Comparison of ENCODE assay signal across 8 cellular contexts in genomic region chr6:32940656-32941411, GRCh38. TPM values are rescaled to one million over a fixed set of nuclear protein-coding genes. Genes with fewer than 3 reads are reported as not detected.
DNase-seq lines count a peak whose midpoint lies in the region; ATAC-seq lines count a peak whose summit lies in the region.

Gene HLA-DMB (minus strand): TSS chr6:32941028. CDS start chr6:32940807, 221 bp downstream.

- ATAC-seq in GM21786 (IDR thresholded peaks at IDR 0.05; ENCODE audit: unreplicated experiment): peak; percentile 57

- H3K4me1 ChIP-seq in Karpas-422 (ENCODE audit: low read length) (peaks cover 68% of the 10 kb centered on the region), skeletal muscle tissue (ENCODE audit: control insufficient read depth in 3 of 3, insufficient read depth in 3 of 3, low read length in 3 of 3) (peaks cover 0 to 11% (median 8%) of the 10 kb centered on the region in 3 donors)

- DNase-seq in NCI-H748 (lab: John Stamatoyannopoulos, UW; ENCODE audit: unreplicated experiment) (peak; percentile 24), NCI-H748 treated with DMSO at 0.1 percent for 48 hours (lab: John Stamatoyannopoulos, UW) (no peak), Karpas-422 (peak; percentile 94), T-helper 2 cell (peak in 3 of 5 experiments; percentile 32 to 90 (median 64)), caudate nucleus (lab: John Stamatoyannopoulos, UW) (peak in 31 of 61 donors; percentile 2 to 81 (median 30)), iPS-NIHi7 (ENCODE audit: extremely low spot score) (peak; percentile 82)

- H3K4me2 ChIP-seq in Karpas-422 (ENCODE audit: low read depth, low read length, poor library complexity, severe bottlenecking): peak within 1 kb of the TSS; percentile 94

- H3K27ac ChIP-seq in Karpas-422 (ENCODE audit: low read length): peak within 1 kb of the TSS; percentile 99
- H3K27ac ChIP-seq in caudate nucleus (ENCODE audit: low read depth, low read length): peak within 1 kb of the TSS; percentile 42
- peak within 1 kb of the TSS; percentile 73 for H3K27ac ChIP-seq in skeletal muscle tissue (ENCODE audit: low read depth, low read length)

- H3K36me3 ChIP-seq in Karpas-422 (ENCODE audit: insufficient read depth, low read length) (peaks cover 14% of the 10 kb centered on the region), skeletal muscle tissue (ENCODE audit: control insufficient read depth in 3 of 3, insufficient read depth in 3 of 3, low read length in 3 of 3) (no peaks in the 10 kb centered on the region)

- no peaks in the 10 kb centered on the region for H4K20me1 ChIP-seq in Karpas-422 (ENCODE audit: insufficient read depth, low read depth, low read length)

- H3K9me2 ChIP-seq in Karpas-422 (replicated peaks; ENCODE audit: insufficient read depth, low read length): no peaks in the 10 kb centered on the region

- H3K27me3 ChIP-seq in Karpas-422 (ENCODE audit: low read length): no peaks in the 10 kb centered on the region
- H3K27me3 ChIP-seq in skeletal muscle tissue (ENCODE audit: control insufficient read depth in 3 of 3, insufficient read depth in 3 of 3, low read length in 3 of 3): peaks cover 0 to 3% (median 0%) of the 10 kb centered on the region in 3 donors

- H3K9ac ChIP-seq in Karpas-422 (ENCODE audit: low read length): peak within 1 kb of the TSS; percentile 87
- peak within 1 kb of the TSS; percentile 50 to 78 (median 74) for H3K9ac ChIP-seq in skeletal muscle tissue (ENCODE audit: low read depth in 1 of 3, low read length in 3 of 3)

- H3K9me3 ChIP-seq in Karpas-422 (ENCODE audit: low read length) (no peaks in the 10 kb centered on the region), skeletal muscle tissue (ENCODE audit: control insufficient read depth in 3 of 3, low read length in 3 of 3) (no peaks in the 10 kb centered on the region)

- peak within 1 kb of the TSS; percentile 85 for H3K4me3 ChIP-seq in Karpas-422 (ENCODE audit: low read length)
- H3K4me3 ChIP-seq in skeletal muscle tissue (ENCODE audit: low read length in 3 of 3): peak within 1 kb of the TSS; percentile 47 to 79 (median 73)

- H2AFZ ChIP-seq in Karpas-422 (ENCODE audit: low read length): peak within 1 kb of the TSS; percentile 52

- peaks cover 17% of the 10 kb centered on the region for H3K79me2 ChIP-seq in Karpas-422 (ENCODE audit: low read length)

RNA-seq across cellular contexts. Expression of gene HLA-DMB, which starts in this region (rescaled TPM):
- 116 and 142 TPM in 2 replicates for total RNA-seq in Karpas-422 (2014; rRNA removed; shearing (Covaris generic); ENCODE audit: low replicate concordance)
- total RNA-seq in skeletal muscle tissue: 6.3 TPM

Comparison
In these comparisons a context has a peak if more than half of its experiments do, and no peak if none do; other contexts are left out.
1. RNA of gene HLA-DMB (total RNA-seq): 116 to 142 TPM in Karpas-422; 6.3 TPM in skeletal muscle tissue (single experiment); every median in the first group is over 10 times any median in the second.
2. H3K27ac ChIP-seq: peak in every context shown above with its lines; median percentile 99 in Karpas-422; 73 in skeletal muscle tissue; 42 in caudate nucleus.